Comparison of ENCODE assay signal across 12 cellular contexts in the genomic region with DNA sequence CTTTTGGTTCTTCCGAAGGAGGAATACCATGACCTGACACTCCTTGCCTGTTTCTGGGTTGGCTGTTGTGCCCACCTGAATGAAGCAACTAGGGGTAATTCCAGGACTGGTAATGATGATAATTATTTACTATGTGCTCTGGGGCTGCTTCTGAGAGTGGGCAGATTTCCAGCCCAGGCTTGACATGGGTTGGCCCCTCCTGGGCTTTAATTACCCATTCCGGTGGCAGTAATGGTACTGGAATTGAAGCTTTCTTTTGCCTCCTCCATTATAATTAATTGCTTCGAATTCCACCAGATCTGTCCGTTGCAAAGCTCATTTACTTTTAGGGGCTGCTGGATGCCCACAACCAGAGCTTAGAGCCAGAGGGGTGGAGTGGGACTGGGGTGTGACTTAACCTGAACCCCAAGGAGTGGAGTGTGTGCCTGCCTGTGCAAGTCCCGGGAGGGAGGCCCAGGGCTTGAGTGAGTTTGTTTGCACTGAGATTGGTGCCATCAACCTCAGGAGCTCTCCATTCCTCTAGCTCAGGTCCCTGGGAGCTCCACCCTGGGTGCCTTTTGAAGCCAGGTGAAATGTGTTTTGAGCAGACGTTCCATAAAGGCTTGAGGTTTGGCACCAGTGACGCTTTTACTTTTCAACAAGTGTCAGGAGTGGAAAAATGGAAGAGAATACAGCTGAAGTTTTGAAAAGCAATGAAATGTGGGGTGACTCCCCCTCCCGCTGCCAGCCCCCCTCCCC.
DNase-seq lines count a peak whose midpoint lies in the region; ATAC-seq and TF ChIP-seq lines count a peak whose summit lies in the region.
"Had no signal": no experiment of that assay in that cellular context is flagged by ENCODE, and none has a peak within 500 bp of the region (broad histone marks: within the 10 kb centered on the region; RNA-seq: fewer than 3 reads in every experiment).

No MANE protein-coding gene starts in this region.

- TF ChIP-seq POLR2A in gastrocnemius medialis (IDR thresholded peaks at IDR 0.05) = no peak

- peaks cover 29% of the 10 kb centered on the region for H3K27me3 Mint-ChIP-seq in activated naive CD8-positive, alpha-beta T cell treated with anti-CD3 and anti-CD28 coated beads, Interleukin-2, amount 50 U/mL, for 24 hours
- peaks cover 39 to 45% of the 10 kb centered on the region in 2 donors for H3K27me3 Mint-ChIP-seq in stimulated activated naive B cell treated with anti-CD40 and anti-IgM and Interleukin-4, amounts not matched to agents 10 μg/mL and 1 μg/mL and 100 μg/mL, for 72 hours

- H3K36me3 ChIP-seq in HUES6 (ENCODE audit: control insufficient read depth, insufficient read depth, low read length) (no peaks in the 10 kb centered on the region), gastrocnemius medialis (no peaks in the 10 kb centered on the region)
- H3K36me3 ChIP-seq: SJSA1 had no signal

- DNase-seq in activated naive CD8-positive, alpha-beta T cell treated with anti-CD3 and anti-CD28 coated beads, Interleukin-2, amount 50 U/mL, for 24 hours = no peak
- DNase-seq in iPS-NIHi11 (ENCODE audit: low spot score) (peak; percentile 44), gastrocnemius medialis (no peak), HEK293T (ENCODE audit: extremely low spot score) (no peak)
- DNase-seq in stimulated activated naive B cell treated with anti-CD40 and anti-IgM and Interleukin-4, amounts not matched to agents 10 μg/mL and 1 μg/mL and 100 μg/mL, for 72 hours = no peak
- DNase-seq: activated CD4-positive, alpha-beta T cell treated with anti-CD3 and anti-CD28 coated beads, Interleukin-2, amount 50 U/mL, for 1 hour; foreskin melanocyte; NCI-H2107 had no signal

- POLR2A ChIA-PET in HEK293T (lab: Yijun Ruan, JAX) = no interaction called here

- in situ Hi-C loops in gastrocnemius medialis (cut with MboI; ENCODE audit: low sequenced_read_pairs in 4 of 4) = no loop called here

- H3K9me3 ChIP-seq in HUES6 (ENCODE audit: control insufficient read depth, insufficient read depth, low read depth, low read length) (no peaks in the 10 kb centered on the region), gastrocnemius medialis (no peaks in the 10 kb centered on the region)
- H3K9me3 ChIP-seq: SJSA1 had no signal

- H3K27me3 ChIP-seq in HUES6 (ENCODE audit: control insufficient read depth, insufficient read depth, low read length) (peaks cover 2% of the 10 kb centered on the region; the same call in 1 of the 2 replicates), gastrocnemius medialis (peaks cover 17 to 28% (median 19%) of the 10 kb centered on the region in 3 donors)
- H3K27me3 ChIP-seq: SJSA1 had no signal

- TF ChIP-seq CTCF in gastrocnemius medialis (IDR thresholded peaks at IDR 0.05 in 4 of 5, conservative IDR thresholded peaks at IDR 0.05 in 1 of 5) = no peak

- H3K9ac ChIP-seq in HUES6 (ENCODE audit: low read length) = no peak overlapping the region

- CTCF ChIA-PET in HEK293T (lab: Yijun Ruan, JAX) = interaction anchor here (0.6 to 1.5 kb wide), 4 partner anchors 16 to 318 kb away, joined by 3 to 6 read pairs (median 5); no protein-coding TSS in a partner anchor

- peak overlapping the region; percentile 58 for H3K4me3 Mint-ChIP-seq in activated naive CD8-positive, alpha-beta T cell treated with anti-CD3 and anti-CD28 coated beads, Interleukin-2, amount 50 U/mL, for 24 hours
- no peak overlapping the region for H3K4me3 Mint-ChIP-seq in stimulated activated naive B cell treated with anti-CD40 and anti-IgM and Interleukin-4, amounts not matched to agents 10 μg/mL and 1 μg/mL and 100 μg/mL, for 72 hours

- peaks cover 24% of the 10 kb centered on the region for H3K4me1 ChIP-seq in HUES6 (ENCODE audit: control insufficient read depth, insufficient read depth, low read length)
- peaks cover 8 to 20% of the 10 kb centered on the region in 2 donors for H3K4me1 ChIP-seq in gastrocnemius medialis

- peaks cover 14% of the 10 kb centered on the region for H3K4me1 Mint-ChIP-seq in activated naive CD8-positive, alpha-beta T cell treated with anti-CD3 and anti-CD28 coated beads, Interleukin-2, amount 50 U/mL, for 24 hours
- H3K4me1 Mint-ChIP-seq in stimulated activated naive B cell treated with anti-CD40 and anti-IgM and Interleukin-4, amounts not matched to agents 10 μg/mL and 1 μg/mL and 100 μg/mL, for 72 hours = peaks cover 8 to 18% of the 10 kb centered on the region in 2 donors

- H3K27ac ChIP-seq in HUES6 (ENCODE audit: low read depth, low read length) (0 out of 2 replicates have a peak overlapping the region, but pooled peaks have one; percentile 72), gastrocnemius medialis (peak overlapping the region; percentile 56 to 74 (median 68))
- H3K27ac ChIP-seq: SJSA1 had no signal

- peaks cover 3% of the 10 kb centered on the region for H3K9me3 Mint-ChIP-seq in activated naive CD8-positive, alpha-beta T cell treated with anti-CD3 and anti-CD28 coated beads, Interleukin-2, amount 50 U/mL, for 24 hours
- peaks cover 0 to 6% of the 10 kb centered on the region in 2 donors for H3K9me3 Mint-ChIP-seq in stimulated activated naive B cell treated with anti-CD40 and anti-IgM and Interleukin-4, amounts not matched to agents 10 μg/mL and 1 μg/mL and 100 μg/mL, for 72 hours

- no peak for ATAC-seq in activated naive CD8-positive, alpha-beta T cell treated with anti-CD3 and anti-CD28 coated beads, Interleukin-2, amount 50 U/mL, for 24 hours
- no peak for ATAC-seq in gastrocnemius medialis
- no peak for ATAC-seq in GM21717 (IDR thresholded peaks at IDR 0.05; ENCODE audit: unreplicated experiment)
- ATAC-seq in HG03196 (IDR thresholded peaks at IDR 0.05; ENCODE audit: unreplicated experiment) = no peak
- no peak for ATAC-seq in stimulated activated naive B cell treated with anti-CD40 and anti-IgM and Interleukin-4, amounts not matched to agents 10 μg/mL and 1 μg/mL and 100 μg/mL, for 72 hours (replicated peaks)

- H3K4me3 ChIP-seq in HUES6 (ENCODE audit: low read depth, low read length) (peak overlapping the region; percentile 77), gastrocnemius medialis (peak overlapping the region in 1 of 4 donors; percentile 64)

- no peaks in the 10 kb centered on the region for H3K36me3 Mint-ChIP-seq in activated naive CD8-positive, alpha-beta T cell treated with anti-CD3 and anti-CD28 coated beads, Interleukin-2, amount 50 U/mL, for 24 hours (ENCODE audit: low read depth)
- H3K36me3 Mint-ChIP-seq in stimulated activated naive B cell treated with anti-CD40 and anti-IgM and Interleukin-4, amounts not matched to agents 10 μg/mL and 1 μg/mL and 100 μg/mL, for 72 hours = no peaks in the 10 kb centered on the region

- intact Hi-C loops in gastrocnemius medialis (cut with DNase I; ENCODE audit: low total_unique reads) = no loop called here

- H3K27ac Mint-ChIP-seq in activated naive CD8-positive, alpha-beta T cell treated with anti-CD3 and anti-CD28 coated beads, Interleukin-2, amount 50 U/mL, for 24 hours = no peak overlapping the region
- H3K27ac Mint-ChIP-seq in stimulated activated naive B cell treated with anti-CD40 and anti-IgM and Interleukin-4, amounts not matched to agents 10 μg/mL and 1 μg/mL and 100 μg/mL, for 72 hours = no peak overlapping the region

TF ChIP-seq in HEK293T, 16 proteins besides CTCF, POLR2A, EP300 and RAD21:
- TF ChIP-seq LEF1 (IDR thresholded peaks at IDR 0.05; ENCODE audit: borderline replicate concordance) = no peak
- no peak for TF ChIP-seq ELF4 (IDR thresholded peaks at IDR 0.05)
- no peak for TF ChIP-seq FOXA1 (IDR thresholded peaks at IDR 0.05)
- TF ChIP-seq, protein P1, sequence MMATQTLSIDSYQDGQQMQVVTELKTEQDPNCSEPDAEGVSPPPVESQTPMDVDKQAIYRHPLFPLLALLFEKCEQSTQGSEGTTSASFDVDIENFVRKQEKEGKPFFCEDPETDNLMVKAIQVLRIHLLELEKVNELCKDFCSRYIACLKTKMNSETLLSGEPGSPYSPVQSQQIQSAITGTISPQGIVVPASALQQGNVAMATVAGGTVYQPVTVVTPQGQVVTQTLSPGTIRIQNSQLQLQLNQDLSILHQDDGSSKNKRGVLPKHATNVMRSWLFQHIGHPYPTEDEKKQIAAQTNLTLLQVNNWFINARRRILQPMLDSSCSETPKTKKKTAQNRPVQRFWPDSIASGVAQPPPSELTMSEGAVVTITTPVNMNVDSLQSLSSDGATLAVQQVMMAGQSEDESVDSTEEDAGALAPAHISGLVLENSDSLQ (IDR thresholded peaks at IDR 0.05) = no peak
- TF ChIP-seq TARDBP (IDR thresholded peaks at IDR 0.05) = no peak
- TF ChIP-seq NFRKB (IDR thresholded peaks at IDR 0.05) = no peak
- TF ChIP-seq SP1 (IDR thresholded peaks at IDR 0.05) = no peak
- no peak for TF ChIP-seq BHLHE40 (IDR thresholded peaks at IDR 0.05; ENCODE audit: borderline replicate concordance)
- TF ChIP-seq FOXM1 (IDR thresholded peaks at IDR 0.05; ENCODE audit: borderline replicate concordance) = no peak
- no peak for TF ChIP-seq HDGF (IDR thresholded peaks at IDR 0.05; ENCODE audit: borderline replicate concordance)
- TF ChIP-seq L3MBTL2 (conservative IDR thresholded peaks at IDR 0.05) = no peak
- no peak for TF ChIP-seq FOXK2 (IDR thresholded peaks at IDR 0.05)
- TF ChIP-seq CTBP1 (IDR thresholded peaks at IDR 0.05; ENCODE audit: borderline replicate concordance) = no peak
- TF ChIP-seq SUZ12 (IDR thresholded peaks at IDR 0.05) = no peak
- no peak for TF ChIP-seq ZNF384 (IDR thresholded peaks at IDR 0.05)
- TF ChIP-seq ARNT (IDR thresholded peaks at IDR 0.05) = no peak
